Comparison of ENCODE assay signal across 19 cellular contexts in genomic region chr12:75917704-75918103, GRCh38.
DNase-seq lines count a peak whose midpoint lies in the region; ATAC-seq, FAIRE-seq and TF ChIP-seq lines count a peak whose summit lies in the region.
"Had no signal": no experiment of that assay in that cellular context is flagged by ENCODE, and none has a peak within 500 bp of the region (broad histone marks: within the 10 kb centered on the region; RNA-seq: fewer than 3 reads in every experiment).

No MANE protein-coding gene starts in this region.

- DNase-seq in left cardiac atrium = no peak
- no peak for DNase-seq in heart right ventricle
- DNase-seq in NOMO-1 treated with DMSO at 0.1 percent for 48 hours (lab: John Stamatoyannopoulos, UW; ENCODE audit: unreplicated experiment) = peak; percentile 44
- DNase-seq in endothelial cell of umbilical vein (ENCODE audit: low read depth, low spot score) = no peak
- DNase-seq in central memory CD4-positive, alpha-beta T cell = no peak
- DNase-seq: Caco-2, DMS153, EL, HCEC 1CT, NCI-H1048, NCI-H1694 treated with DMSO at 0.1 percent for 48 hours, NCI-H226, NCI-H524 treated with DMSO at 0.1 percent for 48 hours, PC-3, SJCRH30 had no signal

- H3K4me3 ChIP-seq in heart right ventricle (no peak overlapping the region), endothelial cell of umbilical vein (replicated peaks in 1 of 3; ENCODE audit: insufficient read depth in 1 of 3, low read depth in 1 of 3, low read length in 3 of 3) (no peak overlapping the region)
- H3K4me3 ChIP-seq: SJCRH30 had no signal

- TF ChIP-seq CTCF in heart right ventricle (IDR thresholded peaks at IDR 0.05) (no peak), endothelial cell of umbilical vein (IDR thresholded peaks at IDR 0.05; ENCODE audit: extremely low read depth in 1 of 2, insufficient read depth in 1 of 2, low read depth in 1 of 2, low read length in 2 of 2) (no peak)

- peak; percentile 50 for FAIRE-seq in endothelial cell of umbilical vein (lab: Jason Lieb, UNC)
- FAIRE-seq: HTR-8/SVneo had no signal

- no peaks in the 10 kb centered on the region for H3K27me3 ChIP-seq in heart right ventricle
- H3K27me3 ChIP-seq in endothelial cell of umbilical vein (ENCODE audit: control insufficient read depth in 2 of 2, insufficient read depth in 2 of 2, low read length in 2 of 2) = no peaks in the 10 kb centered on the region
- H3K27me3 ChIP-seq: SJCRH30 had no signal

- H3K4me2 ChIP-seq in endothelial cell of umbilical vein (ENCODE audit: insufficient read depth, low read length) = no peak overlapping the region

- peaks cover 0 to 27% (median 6%) of the 10 kb centered on the region in 9 donors for H3K4me1 ChIP-seq in heart right ventricle
- no peaks in the 10 kb centered on the region for H3K4me1 ChIP-seq in endothelial cell of umbilical vein (ENCODE audit: control insufficient read depth, extremely low read depth, insufficient read depth, low read length)
- H3K4me1 ChIP-seq: Caco-2, SJCRH30 had no signal

- no peaks in the 10 kb centered on the region for H3K79me2 ChIP-seq in endothelial cell of umbilical vein (ENCODE audit: control insufficient read depth, insufficient read depth, low read length)

- POLR2A ChIA-PET in endothelial cell of umbilical vein (lab: Charles Lee) = no interaction called here

- dilution Hi-C loops in endothelial cell of umbilical vein (cut with MboI; ENCODE audit: extremely low pct_ligation_motif_present, low sequenced_read_pairs) = no loop called here

- H3K36me3 ChIP-seq in heart right ventricle (no peaks in the 10 kb centered on the region), endothelial cell of umbilical vein (ENCODE audit: control insufficient read depth in 2 of 2, extremely low read depth in 1 of 2, insufficient read depth in 2 of 2, low read length in 2 of 2) (no peaks in the 10 kb centered on the region)
- H3K36me3 ChIP-seq: SJCRH30 had no signal

- H4K20me1 ChIP-seq in endothelial cell of umbilical vein (replicated peaks; ENCODE audit: control insufficient read depth, extremely low read depth, insufficient read depth, low read length) = no peaks in the 10 kb centered on the region

- WGBS in heart right ventricle, 2 donors = 72 to 77% methylated on average over 2 of the region's 2 CpGs

- no peaks in the 10 kb centered on the region for H3K9me1 ChIP-seq in endothelial cell of umbilical vein (replicated peaks; ENCODE audit: control insufficient read depth, extremely low read depth, insufficient read depth, low read length)

- no peak for TF ChIP-seq POLR2A in endothelial cell of umbilical vein (IDR thresholded peaks at IDR 0.05; ENCODE audit: low read depth, low read length)

- no peak overlapping the region for H3K9ac ChIP-seq in endothelial cell of umbilical vein (replicated peaks; ENCODE audit: extremely low read depth, insufficient read depth, low read length)

- no TSS peak for BruUV-seq in endothelial cell of umbilical vein (replicated peaks; lab: Mats Ljungman, UMichigan)

- intact Hi-C loops in left cardiac atrium (cut with DNase I) (no loop called here), heart right ventricle (cut with DNase I) (loop anchor here in 2 of 10 donors (10.0 kb wide), 2 partner anchors 107 to 117 kb away; partner anchors contain the start of gene PHLDA1 (in 1 of the 2)), endothelial cell of umbilical vein (cut with micrococcal nuclease) (no loop called here)

- ATAC-seq in left cardiac atrium (peak; percentile 22 to 42), heart right ventricle (no peak), GM21367 (IDR thresholded peaks at IDR 0.05; ENCODE audit: unreplicated experiment) (no peak), HG02678 (IDR thresholded peaks at IDR 0.05; ENCODE audit: unreplicated experiment) (no peak)
- ATAC-seq: PC-3 had no signal

- CTCF ChIA-PET in endothelial cell of umbilical vein (lab: Charles Lee) = interaction anchor here (1.0 to 1.8 kb wide), 2 partner anchors 8 to 73 kb away, joined by 3 to 7 read pairs; no protein-coding TSS in a partner anchor

- H3K9me3 ChIP-seq in heart right ventricle (no peaks in the 10 kb centered on the region), endothelial cell of umbilical vein (replicated peaks; ENCODE audit: control insufficient read depth, insufficient read depth, low read length) (no peaks in the 10 kb centered on the region)
- H3K9me3 ChIP-seq: Caco-2, SJCRH30 had no signal

- H2AFZ ChIP-seq in endothelial cell of umbilical vein (ENCODE audit: low read depth, low read length) = no peak overlapping the region

- H3K27ac ChIP-seq in heart right ventricle (no peak overlapping the region), endothelial cell of umbilical vein (ENCODE audit: insufficient read depth, low read depth, low read length) (no peak overlapping the region)
- H3K27ac ChIP-seq: HL-60, SJCRH30 had no signal

TF ChIP-seq in endothelial cell of umbilical vein, 7 proteins besides CTCF, POLR2A, EP300 and RAD21:
- TF ChIP-seq MYC (IDR thresholded peaks at IDR 0.05; ENCODE audit: low read depth, low read length) (no peak), MAX (IDR thresholded peaks at IDR 0.05; ENCODE audit: insufficient read depth, insufficient read length) (no peak)

Comparison
In these comparisons a context has a peak if more than half of its experiments do, and no peak if none do; other contexts are left out.
1. ATAC-seq: peak in left cardiac atrium (2 of 2); none in heart right ventricle (0 of 8), GM21367 (single experiment) and HG02678 (single experiment).